Comparison of ENCODE assay signal across 27 cellular contexts in genomic region chr1:171922999-171923398, GRCh38.
DNase-seq lines count a peak whose midpoint lies in the region; ATAC-seq, FAIRE-seq and TF ChIP-seq lines count a peak whose summit lies in the region.
"Had no signal": no experiment of that assay in that cellular context is flagged by ENCODE, and none has a peak within 500 bp of the region (broad histone marks: within the 10 kb centered on the region; RNA-seq: fewer than 3 reads in every experiment).

No MANE protein-coding gene starts in this region.

- H3K27me3 Mint-ChIP-seq in activated T-cell treated with anti-CD3 and anti-CD28 coated beads, Interleukin-2, amount 50 U/mL, for 72 hours (ENCODE audit: low read depth) = no peaks in the 10 kb centered on the region
- H3K27me3 Mint-ChIP-seq in immature natural killer cell (ENCODE audit: low read depth in 3 of 3) = peaks cover 1 to 6% (median 3%) of the 10 kb centered on the region in 3 donors
- H3K27me3 Mint-ChIP-seq: CD4-positive, alpha-beta T cell had no signal

- DNase-seq in activated T-cell treated with anti-CD3 and anti-CD28 coated beads, Interleukin-2, amount 50 U/mL, for 72 hours = no peak
- DNase-seq in activated T-cell treated with anti-CD3 and anti-CD28 coated beads for 4 hours (no peak), OCI-M1 (lab: John Stamatoyannopoulos, UW) (peak; percentile 37), immature natural killer cell (peak; percentile 12 to 29 (median 13)), GM12892 (ENCODE audit: insufficient read length) (no peak)
- no peak for DNase-seq in stimulated activated naive CD8-positive, alpha-beta T cell treated with anti-CD3 and anti-CD28 coated beads, Interleukin-15, Interleukin-2, amounts not matched to agents 100 U/mL and 50 U/mL, for 24 hours
- DNase-seq: AML-193; CD4-positive, alpha-beta T cell; DMS53; H9; KBM-7; MV-4-11; NCI-H1105; NCI-H1436 treated with DMSO at 0.1 percent for 48 hours; NCI-H187 treated with DMSO at 0.1 percent for 48 hours; NCI-H2171 treated with DMSO at 0.1 percent for 48 hours; NCI-H345; NCI-H510A treated with DMSO at 0.1 percent for 48 hours; NCI-H82; Right ventricle myocardium superior; RPMI8226 had no signal

- no peak for FAIRE-seq in GM12892 (lab: Jason Lieb, UNC)
- FAIRE-seq: A549, GM19239, HTR-8/SVneo had no signal

- TF ChIP-seq POLR2A in GM12892 (IDR thresholded peaks at IDR 0.05; ENCODE audit: low read depth, low read length) = no peak

- H3K4me1 Mint-ChIP-seq in activated T-cell treated with anti-CD3 and anti-CD28 coated beads, Interleukin-2, amount 50 U/mL, for 72 hours (ENCODE audit: low read depth) = no peaks in the 10 kb centered on the region
- H3K4me1 Mint-ChIP-seq in immature natural killer cell = peaks cover 11 to 20% of the 10 kb centered on the region in 2 donors
- H3K4me1 Mint-ChIP-seq: GM23338 had no signal

- peaks cover 0 to 3% of the 10 kb centered on the region in 2 donors for H3K9me3 Mint-ChIP-seq in activated T-cell treated with anti-CD3 and anti-CD28 coated beads, Interleukin-2, amount 50 U/mL, for 72 hours
- peaks cover 0 to 4% (median 0%) of the 10 kb centered on the region in 6 donors for H3K9me3 Mint-ChIP-seq in immature natural killer cell
- H3K9me3 Mint-ChIP-seq: GM23338, H9 had no signal

- peaks cover 5 to 6% of the 10 kb centered on the region in 2 donors for H3K36me3 Mint-ChIP-seq in activated T-cell treated with anti-CD3 and anti-CD28 coated beads, Interleukin-2, amount 50 U/mL, for 72 hours (ENCODE audit: insufficient read depth in 2 of 2)
- H3K36me3 Mint-ChIP-seq in immature natural killer cell = no peaks in the 10 kb centered on the region

- ATAC-seq in activated T-cell treated with anti-CD3 and anti-CD28 coated beads, Interleukin-2, amount 50 U/mL, for 72 hours (replicated peaks in 1 of 2) = peak; percentile 36 to 43
- peak; percentile 69 for ATAC-seq in stimulated activated naive CD8-positive, alpha-beta T cell treated with anti-CD3 and anti-CD28 coated beads, Interleukin-15, Interleukin-2, amounts not matched to agents 100 U/mL and 50 U/mL, for 24 hours
- no peak for ATAC-seq in GM21526 (IDR thresholded peaks at IDR 0.05; ENCODE audit: low FRiP score, unreplicated experiment)
- no peak for ATAC-seq in GM21529 (IDR thresholded peaks at IDR 0.05; ENCODE audit: unreplicated experiment)
- ATAC-seq: A549, GM23338 had no signal

- no peak overlapping the region for H3K27ac Mint-ChIP-seq in activated T-cell treated with anti-CD3 and anti-CD28 coated beads, Interleukin-2, amount 50 U/mL, for 72 hours
- H3K27ac Mint-ChIP-seq in immature natural killer cell = peak overlapping the region in 1 of 6 donors; percentile 1
- H3K27ac Mint-ChIP-seq: CD4-positive, alpha-beta T cell; GM23338; H9 had no signal

- no peak overlapping the region for H3K4me3 Mint-ChIP-seq in activated T-cell treated with anti-CD3 and anti-CD28 coated beads, Interleukin-2, amount 50 U/mL, for 72 hours
- no peak overlapping the region for H3K4me3 Mint-ChIP-seq in immature natural killer cell
- H3K4me3 Mint-ChIP-seq: CD4-positive, alpha-beta T cell; GM23338; H9 had no signal

Comparison
In these comparisons a context has a peak if more than half of its experiments do, and no peak if none do; other contexts are left out.
1. ATAC-seq: peak in activated T-cell treated with anti-CD3 and anti-CD28 coated beads, Interleukin-2, amount 50 U/mL, for 72 hours (2 of 2) and stimulated activated naive CD8-positive, alpha-beta T cell treated with anti-CD3 and anti-CD28 coated beads, Interleukin-15, Interleukin-2, amounts not matched to agents 100 U/mL and 50 U/mL, for 24 hours (single experiment); none in GM21526 (single experiment) and GM21529 (single experiment).
2. DNase-seq: peak in OCI-M1 (single experiment) and immature natural killer cell (3 of 3); none in activated T-cell treated with anti-CD3 and anti-CD28 coated beads, Interleukin-2, amount 50 U/mL, for 72 hours (0 of 2), activated T-cell treated with anti-CD3 and anti-CD28 coated beads for 4 hours (single experiment), stimulated activated naive CD8-positive, alpha-beta T cell treated with anti-CD3 and anti-CD28 coated beads, Interleukin-15, Interleukin-2, amounts not matched to agents 100 U/mL and 50 U/mL, for 24 hours (single experiment) and GM12892 (single experiment).